In the genomic region with DNA sequence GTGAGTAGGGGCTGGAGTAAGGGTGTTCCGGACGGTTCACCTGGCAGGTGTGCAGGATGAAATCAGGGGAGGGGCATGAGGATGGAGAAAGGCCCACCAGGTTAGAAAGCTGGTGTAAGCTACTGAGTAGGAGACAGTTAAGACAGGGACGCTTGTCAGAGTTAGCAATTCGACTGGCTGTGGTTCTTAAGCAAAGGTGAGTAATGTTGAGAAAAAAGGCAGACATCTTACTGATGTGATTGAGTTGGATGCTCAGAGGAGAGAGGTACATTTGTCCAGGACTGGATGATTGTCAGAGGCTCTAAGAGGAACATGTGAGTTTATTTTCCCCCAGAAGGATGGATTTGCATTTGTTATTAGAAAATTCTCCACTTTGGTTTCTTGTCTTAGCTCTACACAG, we compare ENCODE assay signal across 24 cellular contexts.
"Had no signal": no experiment of that assay in that cellular context is flagged by ENCODE, and none has a peak within 500 bp of the region (broad histone marks: within the 10 kb centered on the region; RNA-seq: fewer than 3 reads in every experiment).

No MANE protein-coding gene starts in this region.

- H3K4me3 Mint-ChIP-seq: activated CD4-positive, alpha-beta T cell treated with anti-CD3 and anti-CD28 coated beads, Interleukin-2, amount 10 ng/mL, durations not matched to agents 24 days and 14 days; activated naive CD4-positive, alpha-beta T cell treated with anti-CD3 and anti-CD28 coated beads, Interleukin-2, amount 50 U/mL, for 24 hours; immature natural killer cell; nephron; T-helper 1 cell treated with Interleukin-12 subunit alpha and Interleukin-12 subunit beta and Interleukin-4 antibody, amounts not matched to agents 30 μg/mL and 1 μg/mL, for 36 hours had no signal

- H3K4me1 ChIP-seq: right lobe of liver had no signal

- H3K27ac Mint-ChIP-seq: activated CD4-positive, alpha-beta T cell treated with anti-CD3 and anti-CD28 coated beads, Interleukin-2, amount 10 ng/mL, durations not matched to agents 24 days and 14 days; nephron; T-helper 1 cell treated with Interleukin-12 subunit alpha and Interleukin-12 subunit beta and Interleukin-4 antibody, amounts not matched to agents 30 μg/mL and 1 μg/mL, for 36 hours had no signal

- H3K4me3 ChIP-seq: coronary artery, esophagus muscularis mucosa, hepatocyte, ovary, right lobe of liver, skin epidermis, transverse colon had no signal

- H3K36me3 ChIP-seq: esophagus muscularis mucosa, neutrophil, ovary, right lobe of liver, transverse colon had no signal

- H3K27me3 ChIP-seq: esophagus muscularis mucosa, hepatocyte, neutrophil, ovary, right lobe of liver, transverse colon had no signal

- H2AFZ ChIP-seq: hepatocyte had no signal

- H3K4me2 ChIP-seq: hepatocyte had no signal

- H3K27me3 Mint-ChIP-seq: activated CD4-positive, alpha-beta T cell treated with anti-CD3 and anti-CD28 coated beads, Interleukin-2, amount 10 ng/mL, durations not matched to agents 24 days and 14 days; activated naive CD4-positive, alpha-beta T cell treated with anti-CD3 and anti-CD28 coated beads, Interleukin-2, amount 50 U/mL, for 24 hours had no signal

- H3K36me3 Mint-ChIP-seq: immature natural killer cell had no signal

- H3K9me3 ChIP-seq: esophagus muscularis mucosa, neutrophil, ovary, right lobe of liver, transverse colon had no signal

- DNase-seq: activated CD4-positive, alpha-beta T cell treated with anti-CD3 and anti-CD28 coated beads, Interleukin-2, amount 10 ng/mL, durations not matched to agents 24 days and 14 days; activated CD4-positive, CD25-positive, alpha-beta regulatory T cell; activated CD8-positive, alpha-beta memory T cell treated with anti-CD3 and anti-CD28 coated beads for 24 hours; activated CD8-positive, alpha-beta memory T cell treated with anti-CD3 and anti-CD28 coated beads, Interleukin-2, amount 50 U/mL, for 4 hours; activated gamma-delta T cell; amygdala; cerebellar nuclear complex; glutamatergic neuron; immature natural killer cell; left ventricle myocardium superior; mammary epithelial cell; midbrain; ovary; right lobe of liver; stimulated activated CD4-positive, alpha-beta T cell treated with anti-CD3 and anti-CD28 coated beads, Interleukin-1b, Interleukin-23, amount 100 ng/mL, for 48 hours; transverse colon had no signal

- H3K9me3 Mint-ChIP-seq: activated CD4-positive, alpha-beta T cell treated with anti-CD3 and anti-CD28 coated beads, Interleukin-2, amount 10 ng/mL, durations not matched to agents 24 days and 14 days; immature natural killer cell; nephron; T-helper 1 cell treated with Interleukin-12 subunit alpha and Interleukin-12 subunit beta and Interleukin-4 antibody, amounts not matched to agents 30 μg/mL and 1 μg/mL, for 36 hours had no signal

- ATAC-seq: left ventricle myocardium superior, right lobe of liver had no signal

- H3K27ac ChIP-seq: coronary artery, esophagus muscularis mucosa, hepatocyte, neutrophil, ovary, right lobe of liver, skin epidermis, transverse colon had no signal
